Comparison of ENCODE assay signal across 16 cellular contexts in the genomic region with DNA sequence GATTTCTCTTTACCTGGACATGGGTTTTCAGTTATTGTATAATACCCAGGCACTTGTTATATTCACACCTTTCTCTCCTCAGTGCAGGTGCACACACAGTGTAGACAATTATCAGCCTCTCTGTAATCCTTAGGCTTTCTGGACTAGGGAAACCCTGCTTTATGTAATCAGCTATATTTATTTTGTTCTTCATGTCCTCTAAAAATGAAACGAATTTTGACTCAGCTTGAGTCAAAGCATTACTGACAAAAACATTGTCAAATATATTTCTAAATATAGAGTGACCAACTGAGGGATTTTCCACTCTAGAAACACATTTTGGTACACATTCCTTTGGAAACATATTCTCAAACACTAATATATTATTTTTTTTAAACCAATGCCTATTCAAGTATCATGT.
"Had no signal": no experiment of that assay in that cellular context is flagged by ENCODE, and none has a peak within 500 bp of the region (broad histone marks: within the 10 kb centered on the region; RNA-seq: fewer than 3 reads in every experiment).

No MANE protein-coding gene starts in this region.

- H3K9me3 ChIP-seq: ascending aorta, breast epithelium, gastroesophageal sphincter, heart right ventricle, prostate gland had no signal

- H3K9me3 Mint-ChIP-seq: activated naive CD4-positive, alpha-beta T cell treated with anti-CD3 and anti-CD28 coated beads for 36 hours; activated T-helper 17 cell treated with anti-CD3 and anti-CD28 coated beads, Interleukin-2, amount 50 U/mL, for 72 hours; endodermal cell; mesothelial cell of epicardium; stimulated activated naive CD8-positive, alpha-beta T cell treated with anti-CD3 and anti-CD28 coated beads, Interleukin-15, amount 100 ng/mL, for 72 hours had no signal

- H3K36me3 Mint-ChIP-seq: mesothelial cell of epicardium had no signal

- ATAC-seq: activated naive CD8-positive, alpha-beta T cell treated with anti-CD3 and anti-CD28 coated beads, Interleukin-2, amount 50 U/mL, for 24 hours; activated T-helper 17 cell treated with anti-CD3 and anti-CD28 coated beads, Interleukin-2, amount 50 U/mL, for 72 hours; gastroesophageal sphincter; heart right ventricle; right cardiac atrium; stimulated activated naive CD8-positive, alpha-beta T cell treated with anti-CD3 and anti-CD28 coated beads, Interleukin-15, amount 100 ng/mL, for 72 hours had no signal

- H3K27ac ChIP-seq: breast epithelium, gastroesophageal sphincter, heart right ventricle, prostate gland had no signal

- H3K4me3 ChIP-seq: ascending aorta, breast epithelium, gastroesophageal sphincter, heart right ventricle, lung, prostate gland had no signal

- H3K27ac Mint-ChIP-seq: activated naive CD4-positive, alpha-beta T cell treated with anti-CD3 and anti-CD28 coated beads for 36 hours; activated naive CD8-positive, alpha-beta T cell treated with anti-CD3 and anti-CD28 coated beads, Interleukin-2, amount 50 U/mL, for 24 hours; activated T-helper 17 cell treated with anti-CD3 and anti-CD28 coated beads, Interleukin-2, amount 50 U/mL, for 72 hours; endodermal cell; mesothelial cell of epicardium; stimulated activated naive CD8-positive, alpha-beta T cell treated with anti-CD3 and anti-CD28 coated beads, Interleukin-15, amount 100 ng/mL, for 72 hours had no signal

- H3K4me1 Mint-ChIP-seq: activated naive CD8-positive, alpha-beta T cell treated with anti-CD3 and anti-CD28 coated beads, Interleukin-2, amount 50 U/mL, for 24 hours; activated T-helper 17 cell treated with anti-CD3 and anti-CD28 coated beads, Interleukin-2, amount 50 U/mL, for 72 hours; mesothelial cell of epicardium; stimulated activated naive CD8-positive, alpha-beta T cell treated with anti-CD3 and anti-CD28 coated beads, Interleukin-15, amount 100 ng/mL, for 72 hours had no signal

- DNase-seq: activated CD4-positive, alpha-beta T cell treated with anti-CD3 and anti-CD28 coated beads, Interleukin-2, amount 50 U/mL, for 4 hours; activated CD4-positive, CD25-positive, alpha-beta regulatory T cell treated with anti-CD3 and anti-CD28 coated beads, Interleukin-2, amount 50 U/mL, for 72 hours; activated naive CD4-positive, alpha-beta T cell treated with anti-CD3 and anti-CD28 coated beads for 36 hours; activated naive CD8-positive, alpha-beta T cell treated with anti-CD3 and anti-CD28 coated beads, Interleukin-2, amount 50 U/mL, for 24 hours; endodermal cell; heart right ventricle; right cardiac atrium; small intestine; stimulated activated naive CD8-positive, alpha-beta T cell treated with anti-CD3 and anti-CD28 coated beads, Interleukin-15, amount 100 ng/mL, for 72 hours had no signal

- H3K27me3 ChIP-seq: ascending aorta, breast epithelium, gastroesophageal sphincter, heart right ventricle had no signal

- H3K27me3 Mint-ChIP-seq: activated T-helper 17 cell treated with anti-CD3 and anti-CD28 coated beads, Interleukin-2, amount 50 U/mL, for 72 hours; stimulated activated naive CD8-positive, alpha-beta T cell treated with anti-CD3 and anti-CD28 coated beads, Interleukin-15, amount 100 ng/mL, for 72 hours had no signal

- H3K4me3 Mint-ChIP-seq: activated naive CD4-positive, alpha-beta T cell treated with anti-CD3 and anti-CD28 coated beads for 36 hours; activated naive CD8-positive, alpha-beta T cell treated with anti-CD3 and anti-CD28 coated beads, Interleukin-2, amount 50 U/mL, for 24 hours; activated T-helper 17 cell treated with anti-CD3 and anti-CD28 coated beads, Interleukin-2, amount 50 U/mL, for 72 hours; endodermal cell; mesothelial cell of epicardium; stimulated activated naive CD8-positive, alpha-beta T cell treated with anti-CD3 and anti-CD28 coated beads, Interleukin-15, amount 100 ng/mL, for 72 hours had no signal

- H3K36me3 ChIP-seq: ascending aorta, breast epithelium, gastroesophageal sphincter, heart right ventricle, prostate gland had no signal

- H3K4me1 ChIP-seq: ascending aorta, breast epithelium, gastroesophageal sphincter, heart right ventricle, prostate gland had no signal
